8 cellular contexts compared by ENCODE assay signal in genomic region chr20:37804584-37805566, GRCh38.
DNase-seq lines count a peak whose midpoint lies in the region; ATAC-seq, FAIRE-seq and TF ChIP-seq lines count a peak whose summit lies in the region.

No MANE protein-coding gene starts in this region.

- ATAC-seq in GM19438 (IDR thresholded peaks at IDR 0.05; ENCODE audit: low read depth, unreplicated experiment): peak; percentile 88
- ATAC-seq in HG03460 (IDR thresholded peaks at IDR 0.05; ENCODE audit: unreplicated experiment): peak; percentile 69

- no peak for TF ChIP-seq POLR2A in H54 (IDR thresholded peaks at IDR 0.05; ENCODE audit: low read depth, low read length)

- peak; percentile 60 for DNase-seq in CD1c-positive myeloid dendritic cell (ENCODE audit: extremely low spot score)
- no peak for DNase-seq in RKO (ENCODE audit: low spot score)
- DNase-seq in SIG-M5 (lab: John Stamatoyannopoulos, UW): no peak
- DNase-seq in urothelium cell line (ENCODE audit: low spot score): no peak
- no peak for DNase-seq in H54 (ENCODE audit: insufficient read length, low spot score)

- H3K27ac ChIP-seq in cingulate gyrus (ENCODE audit: low read depth, low read length): peak overlapping the region; percentile 51

- no peak for FAIRE-seq in urothelium cell line (lab: Jason Lieb, UNC)
- FAIRE-seq in H54 (lab: Jason Lieb, UNC): no peak
